ENCODE assay signal across 13 cellular contexts in genomic region chr3:134381836-134382442, GRCh38. TPM values are rescaled to one million over a fixed set of nuclear protein-coding genes. Genes with fewer than 3 reads are reported as not detected.
DNase-seq lines count a peak whose midpoint lies in the region; ATAC-seq, FAIRE-seq and TF ChIP-seq lines count a peak whose summit lies in the region.
"Had no signal": no experiment of that assay in that cellular context is flagged by ENCODE, and none has a peak within 500 bp of the region (broad histone marks: within the 10 kb centered on the region; RNA-seq: fewer than 3 reads in every experiment).

No MANE protein-coding gene starts in this region.

- DNase-seq in left cardiac atrium (no peak), left ventricle myocardium inferior (no peak), bronchial epithelial cell (ENCODE audit: low read depth) (peak; percentile 99), mucosa of descending colon (peak; percentile 87 to 91 (median 88)), ascending aorta (ENCODE audit: low spot score in 2 of 2) (no peak), SW 1271 (lab: John Stamatoyannopoulos, UW) (no peak), KBM-7 (no peak)
- DNase-seq: activated CD4-positive, CD25-positive, alpha-beta regulatory T cell; GDM1; HCEC 1CT; NCI-H1436 had no signal

- ATAC-seq in left cardiac atrium, result peak; percentile 10 to 77
- peak; percentile 97 for ATAC-seq in mucosa of descending colon
- no peak for ATAC-seq in HG03571 (IDR thresholded peaks at IDR 0.05; ENCODE audit: unreplicated experiment)

- in situ Hi-C loops in KBM-7 (cut with MboI; ENCODE audit: low pct_unique_long_range_greater_than_20kb, low sequenced_read_pairs), result no loop called here

- H3K27me3 ChIP-seq in left ventricle myocardium inferior (ENCODE audit: low read depth) (no peaks in the 10 kb centered on the region), bronchial epithelial cell (ENCODE audit: control insufficient read depth, insufficient read depth, low read length) (no peaks in the 10 kb centered on the region), ascending aorta (no peaks in the 10 kb centered on the region)

- H3K4me1 ChIP-seq in left ventricle myocardium inferior (peaks cover 15% of the 10 kb centered on the region), mucosa of descending colon (ENCODE audit: low read depth) (peaks cover 11% of the 10 kb centered on the region), ascending aorta (peaks cover 0 to 4% of the 10 kb centered on the region in 2 donors)

- H3K4me3 ChIP-seq in left ventricle myocardium inferior (no peak overlapping the region), bronchial epithelial cell (ENCODE audit: low read depth, low read length) (no peak overlapping the region), mucosa of descending colon (no peak overlapping the region), ascending aorta (no peak overlapping the region)

- no peak for TF ChIP-seq CTCF in left ventricle myocardium inferior (IDR thresholded peaks at IDR 0.05; ENCODE audit: borderline replicate concordance)
- no peak for TF ChIP-seq CTCF in bronchial epithelial cell (IDR thresholded peaks at IDR 0.05; ENCODE audit: insufficient read depth, low read length, severe bottlenecking)
- TF ChIP-seq CTCF in mucosa of descending colon (IDR thresholded peaks at IDR 0.05), result no peak
- no peak for TF ChIP-seq CTCF in ascending aorta (IDR thresholded peaks at IDR 0.05)

- H3K9me3 ChIP-seq in left ventricle myocardium inferior (replicated peaks) (no peaks in the 10 kb centered on the region), mucosa of descending colon (no peaks in the 10 kb centered on the region), ascending aorta (no peaks in the 10 kb centered on the region)

- intact Hi-C loops in left cardiac atrium (cut with DNase I), result no loop called here
- intact Hi-C loops in left ventricle myocardium inferior (cut with micrococcal nuclease), result loop anchor here (5.0 kb wide), 1 partner anchor 90 kb away; no protein-coding TSS in a partner anchor
- intact Hi-C loops in mucosa of descending colon (cut with DNase I, micrococcal nuclease), result loop anchor here in 1 of 2 donors (10.0 kb wide), 1 partner anchor 83 kb away; no protein-coding TSS in a partner anchor
- intact Hi-C loops in ascending aorta (cut with DNase I), result no loop called here

- no peaks in the 10 kb centered on the region for H3K36me3 ChIP-seq in left ventricle myocardium inferior
- H3K36me3 ChIP-seq in bronchial epithelial cell (ENCODE audit: control insufficient read depth, insufficient read depth, low read length), result no peaks in the 10 kb centered on the region
- H3K36me3 ChIP-seq in mucosa of descending colon (ENCODE audit: low read depth), result no peaks in the 10 kb centered on the region
- H3K36me3 ChIP-seq in ascending aorta, result no peaks in the 10 kb centered on the region

- FAIRE-seq in bronchial epithelial cell (lab: Jason Lieb, UNC), result peak; percentile 98
- FAIRE-seq: colon had no signal

- H3K27ac ChIP-seq in left ventricle myocardium inferior (replicated peaks) (no peak overlapping the region), ascending aorta (no peak overlapping the region)

RNA-seq across cellular contexts. Expression of gene AMOTL2, which starts 7.7 kb away (rescaled TPM):
- 10 to 100 TPM; 47.9 to 59.3 TPM for total RNA-seq in left cardiac atrium
- 44.4 TPM for total RNA-seq in left ventricle myocardium inferior
- total RNA-seq in bronchial epithelial cell, result 54.2 and 89.9 TPM in 2 replicates
- total RNA-seq in mucosa of descending colon, result 10 to 100 TPM; 17.9 to 35.1 (median 21.2) TPM
- total RNA-seq in ascending aorta, result 156 TPM

Comparison
In these comparisons a context has a peak if more than half of its experiments do, and no peak if none do; other contexts are left out.
1. DNase-seq: peak in bronchial epithelial cell (single experiment) and mucosa of descending colon (3 of 3); none in left cardiac atrium (single experiment), left ventricle myocardium inferior (single experiment), ascending aorta (0 of 2), SW 1271 (0 of 2) and KBM-7 (single experiment).